31 cellular contexts compared by ENCODE assay signal in the genomic region with DNA sequence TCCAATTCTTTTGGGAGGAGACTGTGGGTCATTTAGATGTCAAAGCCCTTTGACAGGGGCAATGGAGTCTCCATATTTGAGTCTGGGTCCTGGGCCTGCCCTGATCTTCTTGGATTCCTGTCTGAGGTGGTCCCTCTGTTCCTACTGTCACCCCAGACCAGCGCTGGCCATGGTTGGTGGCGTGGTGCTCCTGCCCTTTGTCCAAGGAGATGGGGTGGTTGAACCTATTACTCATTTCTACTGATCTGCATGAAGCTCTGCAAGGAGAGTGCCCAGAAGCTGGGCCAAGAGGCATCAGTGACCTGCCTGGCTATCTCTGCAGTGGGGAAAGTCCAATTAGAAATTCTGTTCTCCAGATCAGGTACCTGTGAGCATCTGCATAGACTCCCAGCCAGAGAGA.
"Had no signal": no experiment of that assay in that cellular context is flagged by ENCODE, and none has a peak within 500 bp of the region (broad histone marks: within the 10 kb centered on the region; RNA-seq: fewer than 3 reads in every experiment).

No MANE protein-coding gene starts in this region.

- H3K27ac ChIP-seq: adrenal gland, body of pancreas, brain microvascular endothelial cell, breast epithelium, VCaP had no signal

- ATAC-seq: activated CD8-positive, alpha-beta T cell treated with anti-CD3 and anti-CD28 coated beads for 36 hours; activated naive CD8-positive, alpha-beta T cell treated with anti-CD3 and anti-CD28 coated beads, Interleukin-2, amount 50 U/mL, for 24 hours; activated T-cell treated with anti-CD3 and anti-CD28 coated beads, Interleukin-2, amount 50 U/mL, for 4 hours; activated T-cell treated with anti-CD3 and anti-CD28 coated beads, Interleukin-2, amount 50 U/mL, for 72 hours; activated T-helper 17 cell treated with anti-CD3 and anti-CD28 coated beads, Interleukin-2, amount 50 U/mL, for 72 hours; body of pancreas had no signal

- H3K4me1 ChIP-seq: adrenal gland, body of pancreas, breast epithelium had no signal

- DNase-seq: activated B cell treated with CpG ODN at 0.5 μM for 24 hours; activated CD4-positive, alpha-beta memory T cell treated with anti-CD3 and anti-CD28 coated beads for 36 hours; activated CD4-positive, alpha-beta T cell treated with anti-CD3 and anti-CD28 coated beads for 4 hours; activated CD4-positive, alpha-beta T cell treated with anti-CD3 and anti-CD28 coated beads, Interleukin-2, amount 10 ng/mL, durations not matched to agents 24 days and 14 days; activated CD4-positive, alpha-beta T cell treated with anti-CD3 and anti-CD28 coated beads, Interleukin-2, amount 50 U/mL, for 1 hour; activated CD4-positive, alpha-beta T cell treated with anti-CD3 and anti-CD28 coated beads, Interleukin-2, amount 50 U/mL, for 4 hours; activated CD4-positive, CD25-positive, alpha-beta regulatory T cell treated with anti-CD3 and anti-CD28 coated beads, Interleukin-2, amount 50 U/mL, for 72 hours; activated CD8-positive, alpha-beta memory T cell treated with anti-CD3 and anti-CD28 coated beads, Interleukin-2, amount 50 U/mL, for 4 hours; activated CD8-positive, alpha-beta T cell treated with anti-CD3 and anti-CD28 coated beads for 36 hours; activated effector memory CD4-positive, alpha-beta T cell treated with anti-CD3 and anti-CD28 coated beads, Interleukin-2, amount 50 U/mL, for 16 hours; activated naive CD4-positive, alpha-beta T cell treated with anti-CD3 and anti-CD28 coated beads, Interleukin-2, amount 10 ng/mL, durations not matched to agents 7 days and 5 days; activated naive CD4-positive, alpha-beta T cell treated with Interleukin-2 at 50 U/mL for 16 hours; activated naive CD8-positive, alpha-beta T cell treated with anti-CD3 and anti-CD28 coated beads, Interleukin-2, amount 10 ng/mL, durations not matched to agents 7 days and 5 days; activated naive CD8-positive, alpha-beta T cell treated with anti-CD3 and anti-CD28 coated beads, Interleukin-2, amount 50 U/mL, for 24 hours; activated T-cell treated with anti-CD3 and anti-CD28 coated beads for 4 hours; activated T-cell treated with anti-CD3 and anti-CD28 coated beads, Interleukin-2, amount 50 U/mL, for 1 hour; activated T-cell treated with anti-CD3 and anti-CD28 coated beads, Interleukin-2, amount 50 U/mL, for 4 hours; activated T-cell treated with anti-CD3 and anti-CD28 coated beads, Interleukin-2, amount 50 U/mL, for 72 hours; adrenal gland; amniotic stem cell; aorta; body of pancreas; brain microvascular endothelial cell; central memory CD4-positive, alpha-beta T cell; SW 1271; T-helper 1 cell; T-helper 2 cell; T-helper 9 cell had no signal

- H3K27me3 ChIP-seq: adrenal gland, body of pancreas, brain microvascular endothelial cell, breast epithelium had no signal

- H3K36me3 ChIP-seq: adrenal gland, brain microvascular endothelial cell, breast epithelium had no signal

- H3K4me3 ChIP-seq: adrenal gland, body of pancreas, breast epithelium had no signal
